ENCODE assay signal across 8 cellular contexts in genomic region chr3:126591454-126591853, GRCh38. TPM values are rescaled to one million over a fixed set of nuclear protein-coding genes. Genes with fewer than 3 reads are reported as not detected.
"Had no signal": no experiment of that assay in that cellular context is flagged by ENCODE, and none has a peak within 500 bp of the region (broad histone marks: within the 10 kb centered on the region; RNA-seq: fewer than 3 reads in every experiment).

No MANE protein-coding gene starts in this region.

RNA-seq across cellular contexts. Expression of gene C3orf22, which starts 32.7 kb away (rescaled TPM):
- total RNA-seq: HT1080; LHCN-M2; MCF 10A; NCI-H460; Right ventricle myocardium superior; SJSA1; T-helper 1 cell treated with Interleukin-12 subunit alpha and Interleukin-12 subunit beta and Interleukin-4 antibody, amounts not matched to agents 30 ng/mL and 1 ng/mL, for 36 hours had no signal
- polyA plus RNA-seq: IgD-negative memory B cell had no signal
